Comparison of ENCODE assay signal across 8 cellular contexts in genomic region chr10:12656518-12657142, GRCh38.
DNase-seq lines count a peak whose midpoint lies in the region; ATAC-seq and TF ChIP-seq lines count a peak whose summit lies in the region.

No MANE protein-coding gene starts in this region.

- peaks cover 5% of the 10 kb centered on the region for H3K9me3 Mint-ChIP-seq in activated B cell treated with CpG ODN at 0.5 μM for 24 hours

- BruUV-seq in A673 (replicated peaks; lab: Mats Ljungman, UMichigan): no TSS peak

- ATAC-seq in activated B cell treated with CpG ODN at 0.5 μM for 24 hours (ENCODE audit: low read depth): peak; percentile 60
- peak; percentile 59 to 68 for ATAC-seq in left cardiac atrium

- no peak overlapping the region for H3K4me3 ChIP-seq in A673 (ENCODE audit: low read depth, low read length, poor library complexity, severe bottlenecking)
- no peak overlapping the region for H3K4me3 ChIP-seq in spleen

- DNase-seq in A673 (ENCODE audit: low spot score) (peak; percentile 75), GM10248 (ENCODE audit: extremely low spot score) (peak; percentile 75), NCI-H2029 (lab: John Stamatoyannopoulos, UW) (peak; percentile 18), activated B cell treated with CpG ODN at 0.5 μM for 24 hours (no peak), left cardiac atrium (no peak), spleen (no peak), hypothalamus (lab: John Stamatoyannopoulos, UW) (no peak)
- no peak for DNase-seq in stimulated activated naive CD4-positive, alpha-beta T cell treated with Interleukin-2 at 50 U/mL for 16 hours (lab: John Stamatoyannopoulos, UW)

- H3K4me1 Mint-ChIP-seq in activated B cell treated with CpG ODN at 0.5 μM for 24 hours: peaks cover 13% of the 10 kb centered on the region

- H3K27me3 Mint-ChIP-seq in activated B cell treated with CpG ODN at 0.5 μM for 24 hours: no peaks in the 10 kb centered on the region

- no peaks in the 10 kb centered on the region for H3K27me3 ChIP-seq in A673 (replicated peaks; ENCODE audit: insufficient read depth, low read depth, low read length, poor library complexity)
- no peaks in the 10 kb centered on the region for H3K27me3 ChIP-seq in spleen (replicated peaks in 1 of 7)

- CTCF ChIA-PET in A673 (lab: Charles Lee): interaction anchor here (0.6 to 1.6 kb wide), 8 partner anchors 11 to 494 kb away, joined by 3 to 22 read pairs (median 4); no protein-coding TSS in a partner anchor
- CTCF ChIA-PET in GM10248 (lab: Yijun Ruan, JAX): interaction anchor here (0.6 to 6.7 kb wide), 55 partner anchors 8 to 503 kb away, joined by 3 to 76 read pairs (median 4); no protein-coding TSS in a partner anchor
- CTCF ChIA-PET in activated B cell treated with CpG ODN at 0.5 μM for 24 hours (lab: Charles Lee): interaction anchor here (0.6 to 4.0 kb wide), 42 partner anchors 8 to 495 kb away, joined by 3 to 72 read pairs (median 4); partner anchors contain the start of genes CAMK1D, CDC123 and NUDT5

- intact Hi-C loops in A673 (cut with micrococcal nuclease; ENCODE audit: unreplicated experiment) (loop anchor here (2.0 to 5.0 kb wide), 2 partner anchors 109 to 392 kb away; no protein-coding TSS in a partner anchor), activated B cell treated with CpG ODN at 0.5 μM for 24 hours (cut with micrococcal nuclease) (loop anchor here (1.0 to 5.0 kb wide), 9 partner anchors 55 to 459 kb away; partner anchors contain the start of genes CAMK1D, CDC123 and NUDT5), left cardiac atrium (cut with DNase I) (loop anchor here in 1 of 2 donors (5.0 kb wide), 1 partner anchor 394 kb away; no protein-coding TSS in a partner anchor), spleen (cut with DNase I; ENCODE audit: low total_unique reads) (no loop called here)

- H3K9me3 ChIP-seq in A673 (ENCODE audit: low read depth, low read length, poor library complexity, severe bottlenecking): peaks cover 12% of the 10 kb centered on the region
- H3K9me3 ChIP-seq in spleen: peaks cover 0 to 12% (median 9%) of the 10 kb centered on the region in 8 donors

- H3K27ac ChIP-seq in A673 (ENCODE audit: low read depth, low read length, poor library complexity, severe bottlenecking) (no peak overlapping the region), spleen (no peak overlapping the region)

- WGBS in spleen, 5 donors: 76 to 83% (median 81%) methylated on average over 4 of the region's 4 CpGs

- TF ChIP-seq CTCF in A673 (conservative IDR thresholded peaks at IDR 0.05; ENCODE audit: low read depth, low read length) (peak; percentile 85), GM10248 (IDR thresholded peaks at IDR 0.05; ENCODE audit: control extremely low read depth, extremely low read depth, low read depth, missing control alignments) (peak; percentile 57), activated B cell treated with CpG ODN at 0.5 μM for 24 hours (IDR thresholded peaks at IDR 0.05) (no peak), spleen (IDR thresholded peaks at IDR 0.05 in 8 of 11, conservative IDR thresholded peaks at IDR 0.05 in 3 of 11) (peak; percentile 17 to 79 (median 73))

- no peak for TF ChIP-seq POLR2A in spleen (IDR thresholded peaks at IDR 0.05)

- H3K36me3 ChIP-seq in A673 (ENCODE audit: insufficient read depth, low read length, poor library complexity, severe bottlenecking) (no peaks in the 10 kb centered on the region), spleen (peaks cover 0 to 8% (median 0%) of the 10 kb centered on the region in 6 donors)

- H3K36me3 Mint-ChIP-seq in activated B cell treated with CpG ODN at 0.5 μM for 24 hours (ENCODE audit: low read depth): peaks cover 40% of the 10 kb centered on the region

- H3K27ac Mint-ChIP-seq in activated B cell treated with CpG ODN at 0.5 μM for 24 hours: no peak overlapping the region

- H3K4me1 ChIP-seq in A673 (ENCODE audit: insufficient read depth, low read length, poor library complexity, severe bottlenecking) (peaks cover 14% of the 10 kb centered on the region), spleen (peaks cover 0 to 23% (median 0%) of the 10 kb centered on the region in 6 donors)

- no peak overlapping the region for H3K4me3 Mint-ChIP-seq in activated B cell treated with CpG ODN at 0.5 μM for 24 hours

- POLR2A ChIA-PET in A673 (lab: Charles Lee; ENCODE audit: low non-redundant PET) (interaction anchor here (0.7 kb wide), 1 partner anchor 208 kb away, joined by 3 read pairs; no protein-coding TSS in a partner anchor), GM10248 (lab: Yijun Ruan, JAX) (no interaction called here), activated B cell treated with CpG ODN at 0.5 μM for 24 hours (lab: Charles Lee) (interaction anchor here (0.8 to 2.1 kb wide), 2 partner anchors 51 to 392 kb away, joined by 3 to 5 read pairs; no protein-coding TSS in a partner anchor)

Comparison
In these comparisons a context has a peak if more than half of its experiments do, and no peak if none do; other contexts are left out.
1. DNase-seq: peak in A673 (single experiment), GM10248 (single experiment) and NCI-H2029 (single experiment); none in activated B cell treated with CpG ODN at 0.5 μM for 24 hours (single experiment), left cardiac atrium (single experiment), spleen (single experiment), hypothalamus (0 of 51) and stimulated activated naive CD4-positive, alpha-beta T cell treated with Interleukin-2 at 50 U/mL for 16 hours (single experiment).